In genomic region chr21:35800796-35801385, GRCh38 we compare ENCODE assay signal across 8 cellular contexts.
DNase-seq lines count a peak whose midpoint lies in the region; ATAC-seq, FAIRE-seq and TF ChIP-seq lines count a peak whose summit lies in the region.
"Not testable (repeated sequence)": the region's sequence is repeated elsewhere in the genome, so short reads cannot be mapped to it uniquely, and the experiment has no call there.

No MANE protein-coding gene starts in this region.

- not testable (repeated sequence) for H3K4me3 Mint-ChIP-seq in stimulated activated naive CD8-positive, alpha-beta T cell treated with anti-CD3 and anti-CD28 coated beads, Interleukin-15, Interleukin-2, amounts not matched to agents 100 ng/mL and 50 ng/mL, for 24 hours

- not testable (repeated sequence) for TF ChIP-seq CTCF in C4-2B (conservative IDR thresholded peaks at IDR 0.05); K562 (IDR thresholded peaks at IDR 0.05 in 2 of 3, conservative IDR thresholded peaks at IDR 0.05 in 1 of 3; ENCODE audit: insufficient read depth in 2 of 3, low read depth in 1 of 3, low read length in 3 of 3); epithelial cell of esophagus (IDR thresholded peaks at IDR 0.05; ENCODE audit: insufficient read depth, low read depth, low read length, missing control alignments); keratinocyte (optimal IDR thresholded peaks at IDR 0.05 in 1 of 3, IDR thresholded peaks at IDR 0.05 in 1 of 3, conservative IDR thresholded peaks at IDR 0.05 in 1 of 3; ENCODE audit: extremely low read depth in 1 of 3, insufficient read depth in 2 of 3, low read length in 3 of 3)

- peak overlapping the region; percentile 24 for H3K27ac Mint-ChIP-seq in stimulated activated naive CD8-positive, alpha-beta T cell treated with anti-CD3 and anti-CD28 coated beads, Interleukin-15, Interleukin-2, amounts not matched to agents 100 ng/mL and 50 ng/mL, for 24 hours

- ATAC-seq in K562, result not testable (repeated sequence)

- TF ChIP-seq POLR2A in K562 (conservative IDR thresholded peaks at IDR 0.05), result not testable (repeated sequence)

- H3K4me2 ChIP-seq in K562 (ENCODE audit: insufficient read depth, low read length); keratinocyte (ENCODE audit: control insufficient read depth, extremely low read depth, insufficient read depth, low read depth, low read length): not testable (repeated sequence)

- H3K4me3 ChIP-seq in SJCRH30; K562; epithelial cell of esophagus (ENCODE audit: low read length); keratinocyte (ENCODE audit: control insufficient read depth in 2 of 3, extremely low read depth in 1 of 3, insufficient read depth in 2 of 3, low read depth in 1 of 3, low read length in 3 of 3): not testable (repeated sequence)

- not testable (repeated sequence) for H3K27me3 ChIP-seq in SJCRH30; K562 (ENCODE audit: control insufficient read depth in 2 of 2, insufficient read depth in 2 of 2, low read length in 2 of 2); keratinocyte (ENCODE audit: control insufficient read depth, extremely low read depth, insufficient read depth, low read length)

- TF ChIP-seq EP300 in K562 (IDR thresholded peaks at IDR 0.05; ENCODE audit: low read length), result not testable (repeated sequence)

- not testable (repeated sequence) for H3K36me3 Mint-ChIP-seq in stimulated activated naive CD8-positive, alpha-beta T cell treated with anti-CD3 and anti-CD28 coated beads, Interleukin-15, Interleukin-2, amounts not matched to agents 100 ng/mL and 50 ng/mL, for 24 hours (ENCODE audit: low read depth)

- not testable (repeated sequence) for H3K36me3 ChIP-seq in SJCRH30; K562 (ENCODE audit: control insufficient read depth, insufficient read depth, low read length); keratinocyte (ENCODE audit: control insufficient read depth in 2 of 2, extremely low read depth in 1 of 2, insufficient read depth in 2 of 2, low read length in 2 of 2)

- H3K9me3 Mint-ChIP-seq in stimulated activated naive CD8-positive, alpha-beta T cell treated with anti-CD3 and anti-CD28 coated beads, Interleukin-15, Interleukin-2, amounts not matched to agents 100 ng/mL and 50 ng/mL, for 24 hours, result not testable (repeated sequence)

- WGBS in K562 (ENCODE audit: insufficient coverage, low coverage, missing lambda C conversion rate), result 1% methylated on average over 9 of the region's 9 CpGs

- not testable (repeated sequence) for FAIRE-seq in K562 (lab: Jason Lieb, UNC); keratinocyte (lab: Jason Lieb, UNC)

- H3K27me3 Mint-ChIP-seq in stimulated activated naive CD8-positive, alpha-beta T cell treated with anti-CD3 and anti-CD28 coated beads, Interleukin-15, Interleukin-2, amounts not matched to agents 100 ng/mL and 50 ng/mL, for 24 hours, result not testable (repeated sequence)

- dilution Hi-C loops in keratinocyte (cut with MboI; ENCODE audit: extremely low pct_ligation_motif_present, low sequenced_read_pairs), result not testable (repeated sequence)

- CTCF ChIA-PET in K562 (lab: Yijun Ruan, JAX; ENCODE audit: low intra/inter-chr PET ratio), result not testable (repeated sequence)

- H3K27ac ChIP-seq in C4-2B, result peak overlapping the region; percentile 49
- H3K27ac ChIP-seq in SJCRH30; K562 (ENCODE audit: extremely low read depth, low read depth, low read length); keratinocyte (ENCODE audit: control insufficient read depth, insufficient read depth, low read length): not testable (repeated sequence)

- not testable (repeated sequence) for BruUV-seq in K562 (replicated peaks; lab: Mats Ljungman, UMichigan)

- peaks cover 22% of the 10 kb centered on the region for H3K4me1 ChIP-seq in SJCRH30
- not testable (repeated sequence) for H3K4me1 ChIP-seq in K562 (replicated peaks in 1 of 2; ENCODE audit: control insufficient read depth in 2 of 2, insufficient read depth in 2 of 2, low read length in 2 of 2); keratinocyte (ENCODE audit: control insufficient read depth, extremely low read depth, insufficient read depth, low read length)

- H4K20me1 ChIP-seq in K562 (replicated peaks; ENCODE audit: control insufficient read depth, insufficient read depth, low read length); keratinocyte (ENCODE audit: control insufficient read depth, extremely low read depth, insufficient read depth, low read length): not testable (repeated sequence)

- DNase-seq in ELF-1 (ENCODE audit: low read depth, low spot score) (peak; percentile 47), LoVo (ENCODE audit: low spot score) (peak; percentile 11), SJCRH30 (peak; percentile 24 to 54), epithelial cell of esophagus (ENCODE audit: low read depth) (peak; percentile 18)
- DNase-seq in K562 (ENCODE audit: extremely low read depth in 1 of 4, low spot score in 3 of 4); keratinocyte (ENCODE audit: low read depth, low spot score): not testable (repeated sequence)

- not testable (repeated sequence) for H3K9ac ChIP-seq in K562 (ENCODE audit: insufficient read depth in 1 of 2, low read depth in 2 of 2, low read length in 2 of 2); keratinocyte (ENCODE audit: control insufficient read depth, extremely low read depth, insufficient read depth, low read length)

- intact Hi-C loops in K562 (cut with micrococcal nuclease), result not testable (repeated sequence)

- in situ Hi-C loops in K562 (cut with MboI), result not testable (repeated sequence)

- H3K4me1 Mint-ChIP-seq in stimulated activated naive CD8-positive, alpha-beta T cell treated with anti-CD3 and anti-CD28 coated beads, Interleukin-15, Interleukin-2, amounts not matched to agents 100 ng/mL and 50 ng/mL, for 24 hours (ENCODE audit: low read depth), result peaks cover 20% of the 10 kb centered on the region

- POLR2A ChIA-PET in K562 (lab: Yijun Ruan, JAX), result interaction anchor here (0.6 kb wide), 2 partner anchors 76 to 109 kb away, joined by 3 read pairs; no protein-coding TSS in a partner anchor

- H3K9me3 ChIP-seq in SJCRH30 (replicated peaks); K562 (replicated peaks; ENCODE audit: control insufficient read depth, insufficient read depth, low read depth, low read length); keratinocyte (ENCODE audit: control insufficient read depth, low read depth, low read length): not testable (repeated sequence)

- TF ChIP-seq RAD21 in K562 (CRISPR knock-in tag; conservative IDR thresholded peaks at IDR 0.05 in 1 of 2, IDR thresholded peaks at IDR 0.05 in 1 of 2), result not testable (repeated sequence)

- H3K9me1 ChIP-seq in K562 (ENCODE audit: control insufficient read depth, insufficient read depth, low read length); keratinocyte (ENCODE audit: control insufficient read depth, extremely low read depth, insufficient read depth, low read length): not testable (repeated sequence)

- H2AFZ ChIP-seq in K562 (ENCODE audit: low read depth, low read length), result not testable (repeated sequence)
- peak overlapping the region; percentile 15 for H2AFZ ChIP-seq in keratinocyte (ENCODE audit: control insufficient read depth, low read length)

- H3K79me2 ChIP-seq in K562 (ENCODE audit: control insufficient read depth, insufficient read depth, low read length); keratinocyte (ENCODE audit: control insufficient read depth, insufficient read depth, low read length): not testable (repeated sequence)

TF ChIP-seq in K562, 482 proteins besides CTCF, POLR2A, EP300 and RAD21:
- TF ChIP-seq NFE2 (IDR thresholded peaks at IDR 0.05; ENCODE audit: low read depth), result 0 out of 2 replicates have a peak, but pooled peaks have one; percentile 12
